In genomic region chr15:72230197-72231065, GRCh38 we compare ENCODE assay signal across 8 cellular contexts.
DNase-seq lines count a peak whose midpoint lies in the region; ATAC-seq and TF ChIP-seq lines count a peak whose summit lies in the region.

No MANE protein-coding gene starts in this region.

- H3K4me3 ChIP-seq in coronary artery, result peak overlapping the region; percentile 98

- no peak for ATAC-seq in GM18517 (IDR thresholded peaks at IDR 0.05; ENCODE audit: unreplicated experiment)

- H3K27ac ChIP-seq in coronary artery, result peak overlapping the region; percentile 85 to 99

- DNase-seq in ACHN (peak; percentile 87), GM20000 (ENCODE audit: low spot score) (peak; percentile 83), NCI-H446 (lab: John Stamatoyannopoulos, UW) (peak; percentile 45 to 82), coronary artery (ENCODE audit: low spot score) (peak; percentile 94), left kidney (ENCODE audit: low read depth, low spot score) (peak; percentile 99)
- DNase-seq in activated CD4-positive, alpha-beta T cell treated with anti-CD3 and anti-CD28 coated beads for 48 hours, result peak; percentile 93
- peak; percentile 62 to 97 (median 74) for DNase-seq in stimulated activated CD4-positive, alpha-beta T cell treated with anti-CD3 and anti-CD28 coated beads, Interleukin-1b, Interleukin-23, amount 100 ng/mL, for 24 hours (ENCODE audit: low read depth in 4 of 4, low spot score in 1 of 4)

- in situ Hi-C loops in ACHN (cut with HindIII; ENCODE audit: low pct_ligation_motif_present, low pct_unique_long_range_greater_than_20kb, low sequenced_read_pairs), result no loop called here

- no peak for TF ChIP-seq CTCF in GM20000 (IDR thresholded peaks at IDR 0.05; ENCODE audit: extremely low read depth, missing control alignments)
- TF ChIP-seq CTCF in coronary artery (IDR thresholded peaks at IDR 0.05), result no peak
